In the genomic region with DNA sequence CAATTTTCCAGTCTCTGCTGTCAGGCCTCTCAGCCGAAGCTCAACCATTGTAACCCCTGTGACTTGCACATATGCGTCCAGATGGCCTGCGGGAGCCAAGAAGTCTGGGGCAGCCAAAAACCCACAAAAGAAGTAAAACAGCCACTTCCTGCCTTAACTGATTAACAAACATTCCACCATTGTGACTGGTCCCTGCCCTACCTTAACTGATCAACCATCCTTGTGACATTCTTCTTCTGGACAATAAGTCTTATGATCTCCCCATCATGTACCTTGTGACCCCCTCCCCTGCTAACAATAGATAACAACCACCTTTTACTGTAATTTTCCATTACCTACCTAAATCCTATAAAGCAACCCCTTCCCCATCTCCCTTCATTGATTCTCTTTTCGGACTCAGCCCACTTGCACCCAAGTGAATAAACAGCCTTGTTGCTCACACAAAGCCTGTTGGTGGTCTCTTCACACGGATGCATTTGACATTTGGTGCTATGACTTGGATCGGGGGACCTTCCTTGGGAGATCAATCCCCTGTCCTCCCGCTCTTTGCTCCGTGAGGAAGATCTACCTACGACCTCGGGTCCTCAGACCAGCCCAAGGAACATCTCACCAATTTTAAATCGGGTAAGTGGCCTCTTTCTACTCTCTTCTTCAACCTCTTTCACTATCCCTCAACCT, we compare ENCODE assay signal across 1 cellular context.
TF ChIP-seq lines count a peak whose summit lies in the region.

No MANE protein-coding gene starts in this region.

TF ChIP-seq in K562, 482 proteins besides CTCF, POLR2A, EP300 and RAD21 (continues in another document):
- TF ChIP-seq ZNF707 (CRISPR knock-in tag; conservative IDR thresholded peaks at IDR 0.05) (no peak), TCF3 (CRISPR knock-in tag; IDR thresholded peaks at IDR 0.05) (peak; percentile 50), MCM3 (IDR thresholded peaks at IDR 0.05) (no peak), DMBX1 (CRISPR knock-in tag; IDR thresholded peaks at IDR 0.05; ENCODE audit: borderline replicate concordance) (0 out of 2 replicates have a peak, but pooled peaks have one; percentile 62), ZNF121 (CRISPR knock-in tag; conservative IDR thresholded peaks at IDR 0.05) (no peak), ZNF644 (tag; IDR thresholded peaks at IDR 0.05; ENCODE audit: low read depth) (no peak), ZNF79 (CRISPR knock-in tag; IDR thresholded peaks at IDR 0.05; ENCODE audit: low read depth) (no peak), KDM1A (IDR thresholded peaks at IDR 0.05) (peak; percentile 47 to 59), ZNF124 (CRISPR knock-in tag; IDR thresholded peaks at IDR 0.05) (no peak), LEF1 (IDR thresholded peaks at IDR 0.05) (peak; percentile 47), NCOR1 (IDR thresholded peaks at IDR 0.05) (peak; percentile 41), CTBP1 (IDR thresholded peaks at IDR 0.05; ENCODE audit: borderline replicate concordance) (peak; percentile 87), C11orf30 (IDR thresholded peaks at IDR 0.05; ENCODE audit: low read depth) (peak; percentile 62; the same call in 1 of the 2 replicates), RFX5 (IDR thresholded peaks at IDR 0.05; ENCODE audit: low read depth, low read length) (no peak), TRIM28 (IDR thresholded peaks at IDR 0.05) (no peak), ZZZ3 (IDR thresholded peaks at IDR 0.05) (no peak), POLR2G (IDR thresholded peaks at IDR 0.05; ENCODE audit: low read depth, low read length) (peak; percentile 49; the same call in 1 of the 2 replicates), ZNF140 (CRISPR knock-in tag; IDR thresholded peaks at IDR 0.05) (no peak), SUPT5H (IDR thresholded peaks at IDR 0.05) (peak; percentile 57), ZNF766 (CRISPR knock-in tag; conservative IDR thresholded peaks at IDR 0.05) (peak; percentile 55), NR4A1 (CRISPR knock-in tag; IDR thresholded peaks at IDR 0.05) (0 out of 2 replicates have a peak, but pooled peaks have one; percentile 30), NR4A1 (tag; IDR thresholded peaks at IDR 0.05) (peak; percentile 39; the same call in 1 of the 2 replicates), POLR2AphosphoS2 (IDR thresholded peaks at IDR 0.05; ENCODE audit: low read length) (no peak), JUND (IDR thresholded peaks at IDR 0.05; ENCODE audit: borderline replicate concordance, low read depth, low read length) (peak; percentile 70; the same call in 1 of the 2 replicates), JUND (tag; IDR thresholded peaks at IDR 0.05; ENCODE audit: borderline replicate concordance, low read depth, low read length) (peak; percentile 27; the same call in 1 of the 3 replicates), KAT7 (CRISPR knock-in tag; IDR thresholded peaks at IDR 0.05; ENCODE audit: borderline replicate concordance) (0 out of 2 replicates have a peak, but pooled peaks have one; percentile 50), CEBPG (CRISPR knock-in tag; IDR thresholded peaks at IDR 0.05) (no peak), CEBPG (tag; conservative IDR thresholded peaks at IDR 0.05 in 1 of 2, IDR thresholded peaks at IDR 0.05 in 1 of 2) (peak in 1 of 2 experiments; percentile 54; a peak in 1 of 4 replicates), RBM22 (IDR thresholded peaks at IDR 0.05; ENCODE audit: low read depth, low read length, poor library complexity, severe bottlenecking) (no peak), ZNF184 (CRISPR knock-in tag; IDR thresholded peaks at IDR 0.05) (no peak), PHF8 (IDR thresholded peaks at IDR 0.05; ENCODE audit: borderline replicate concordance, low read length) (0 out of 2 replicates have a peak, but pooled peaks have one; percentile 20), PYGO2 (tag; IDR thresholded peaks at IDR 0.05) (no peak; the same call in 1 of the 2 replicates), POU5F1 (IDR thresholded peaks at IDR 0.05; ENCODE audit: borderline replicate concordance, low read depth, low read length, partially characterized antibody) (no peak), TOE1 (IDR thresholded peaks at IDR 0.05; ENCODE audit: borderline replicate concordance) (peak; percentile 72; the same call in 1 of the 2 replicates), TOE1 (CRISPR knock-in tag; IDR thresholded peaks at IDR 0.05; ENCODE audit: borderline replicate concordance, low read depth) (no peak), ILF3 (IDR thresholded peaks at IDR 0.05; ENCODE audit: borderline replicate concordance) (no peak), ETS2 (tag; IDR thresholded peaks at IDR 0.05; ENCODE audit: borderline replicate concordance, poor library complexity, severe bottlenecking) (no peak), DPF2 (IDR thresholded peaks at IDR 0.05) (peak; percentile 84), CCAR2 (IDR thresholded peaks at IDR 0.05; ENCODE audit: low read depth, low read length) (no peak), ZNF561 (CRISPR knock-in tag; conservative IDR thresholded peaks at IDR 0.05) (no peak), ARID2 (IDR thresholded peaks at IDR 0.05) (0 out of 2 replicates have a peak, but pooled peaks have one; percentile 11), CHCHD3 (CRISPR knock-in tag; IDR thresholded peaks at IDR 0.05) (peak; percentile 54; the same call in 1 of the 2 replicates), MYC (IDR thresholded peaks at IDR 0.05; ENCODE audit: low read depth, low read length) (0 out of 2 replicates have a peak, but pooled peaks have one; percentile 31), MYC (CRISPR knock-in tag; IDR thresholded peaks at IDR 0.05; ENCODE audit: borderline replicate concordance, low read depth) (no peak), POLR3A (IDR thresholded peaks at IDR 0.05; ENCODE audit: borderline replicate concordance, extremely low read depth, insufficient read depth, insufficient read length) (no peak), MCM7 (IDR thresholded peaks at IDR 0.05) (no peak), MEIS2 (IDR thresholded peaks at IDR 0.05; ENCODE audit: partially characterized antibody) (peak; percentile 47), EGR1 (conservative IDR thresholded peaks at IDR 0.05) (no peak), MXI1 (IDR thresholded peaks at IDR 0.05; ENCODE audit: low read depth, low read length) (no peak), NCOA4 (IDR thresholded peaks at IDR 0.05; ENCODE audit: partially characterized antibody) (no peak), ZNF41 (CRISPR knock-in tag; conservative IDR thresholded peaks at IDR 0.05) (no peak), NFE2 (IDR thresholded peaks at IDR 0.05; ENCODE audit: low read depth) (peak; percentile 69), TARDBP (IDR thresholded peaks at IDR 0.05) (no peak), SMARCA4 (IDR thresholded peaks at IDR 0.05) (peak; percentile 70), ZNF764 (CRISPR knock-in tag; IDR thresholded peaks at IDR 0.05; ENCODE audit: low read depth) (no peak), RBBP5 (IDR thresholded peaks at IDR 0.05; ENCODE audit: borderline replicate concordance, insufficient read depth, low read length, poor library complexity, severe bottlenecking) (no peak), GABPB1 (CRISPR knock-in tag; IDR thresholded peaks at IDR 0.05) (peak; percentile 55), SREBF1 (IDR thresholded peaks at IDR 0.05; ENCODE audit: borderline replicate concordance, low read depth, low read length) (no peak), SMARCE1 (IDR thresholded peaks at IDR 0.05) (peak; percentile 70; the same call in 1 of the 2 replicates), ETV5 (CRISPR knock-in tag; IDR thresholded peaks at IDR 0.05; ENCODE audit: low read depth) (peak; percentile 82; the same call in 1 of the 2 replicates), ZNF175 (CRISPR knock-in tag; IDR thresholded peaks at IDR 0.05; ENCODE audit: low read depth) (no peak), SPI1 (IDR thresholded peaks at IDR 0.05; ENCODE audit: borderline replicate concordance, low read depth, low read length) (peak; percentile 60; the same call in 1 of the 2 replicates), NCOA1 (IDR thresholded peaks at IDR 0.05; ENCODE audit: low read depth) (0 out of 2 replicates have a peak, but pooled peaks have one; percentile 17), EHMT2 (IDR thresholded peaks at IDR 0.05) (0 out of 2 replicates have a peak, but pooled peaks have one; percentile 16), EWSR1 (IDR thresholded peaks at IDR 0.05; ENCODE audit: borderline replicate concordance, low read depth, partially characterized antibody) (no peak), FOXK1 (CRISPR knock-in tag; IDR thresholded peaks at IDR 0.05; ENCODE audit: borderline replicate concordance) (no peak), ARNT (IDR thresholded peaks at IDR 0.05) (0 out of 4 replicates have a peak, but pooled peaks of 1 of the 2 experiments have one; percentile 10)
- TF ChIP-seq, protein P1, sequence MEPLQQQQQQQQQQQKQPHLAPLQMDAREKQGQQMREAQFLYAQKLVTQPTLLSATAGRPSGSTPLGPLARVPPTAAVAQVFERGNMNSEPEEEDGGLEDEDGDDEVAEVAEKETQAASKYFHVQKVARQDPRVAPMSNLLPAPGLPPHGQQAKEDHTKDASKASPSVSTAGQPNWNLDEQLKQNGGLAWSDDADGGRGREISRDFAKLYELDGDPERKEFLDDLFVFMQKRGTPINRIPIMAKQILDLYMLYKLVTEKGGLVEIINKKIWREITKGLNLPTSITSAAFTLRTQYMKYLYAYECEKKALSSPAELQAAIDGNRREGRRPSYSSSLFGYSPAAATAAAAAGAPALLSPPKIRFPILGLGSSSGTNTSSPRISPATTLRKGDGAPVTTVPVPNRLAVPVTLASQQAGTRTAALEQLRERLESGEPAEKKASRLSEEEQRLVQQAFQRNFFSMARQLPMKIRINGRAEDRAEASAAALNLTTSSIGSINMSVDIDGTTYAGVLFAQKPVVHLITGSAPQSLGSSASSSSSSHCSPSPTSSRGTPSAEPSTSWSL (CRISPR knock-in tag; IDR thresholded peaks at IDR 0.05; ENCODE audit: borderline replicate concordance), result no peak
- TF ChIP-seq, protein P2, sequence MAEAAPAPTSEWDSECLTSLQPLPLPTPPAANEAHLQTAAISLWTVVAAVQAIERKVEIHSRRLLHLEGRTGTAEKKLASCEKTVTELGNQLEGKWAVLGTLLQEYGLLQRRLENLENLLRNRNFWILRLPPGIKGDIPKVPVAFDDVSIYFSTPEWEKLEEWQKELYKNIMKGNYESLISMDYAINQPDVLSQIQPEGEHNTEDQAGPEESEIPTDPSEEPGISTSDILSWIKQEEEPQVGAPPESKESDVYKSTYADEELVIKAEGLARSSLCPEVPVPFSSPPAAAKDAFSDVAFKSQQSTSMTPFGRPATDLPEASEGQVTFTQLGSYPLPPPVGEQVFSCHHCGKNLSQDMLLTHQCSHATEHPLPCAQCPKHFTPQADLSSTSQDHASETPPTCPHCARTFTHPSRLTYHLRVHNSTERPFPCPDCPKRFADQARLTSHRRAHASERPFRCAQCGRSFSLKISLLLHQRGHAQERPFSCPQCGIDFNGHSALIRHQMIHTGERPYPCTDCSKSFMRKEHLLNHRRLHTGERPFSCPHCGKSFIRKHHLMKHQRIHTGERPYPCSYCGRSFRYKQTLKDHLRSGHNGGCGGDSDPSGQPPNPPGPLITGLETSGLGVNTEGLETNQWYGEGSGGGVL (CRISPR knock-in tag; IDR thresholded peaks at IDR 0.05), result no peak
- TF ChIP-seq, protein P3, sequence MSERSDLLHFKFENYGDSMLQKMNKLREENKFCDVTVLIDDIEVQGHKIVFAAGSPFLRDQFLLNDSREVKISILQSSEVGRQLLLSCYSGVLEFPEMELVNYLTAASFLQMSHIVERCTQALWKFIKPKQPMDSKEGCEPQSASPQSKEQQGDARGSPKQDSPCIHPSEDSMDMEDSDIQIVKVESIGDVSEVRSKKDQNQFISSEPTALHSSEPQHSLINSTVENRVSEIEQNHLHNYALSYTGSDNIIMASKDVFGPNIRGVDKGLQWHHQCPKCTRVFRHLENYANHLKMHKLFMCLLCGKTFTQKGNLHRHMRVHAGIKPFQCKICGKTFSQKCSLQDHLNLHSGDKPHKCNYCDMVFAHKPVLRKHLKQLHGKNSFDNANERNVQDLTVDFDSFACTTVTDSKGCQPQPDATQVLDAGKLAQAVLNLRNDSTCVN (CRISPR knock-in tag; IDR thresholded peaks at IDR 0.05), result no peak
- TF ChIP-seq, protein P4, sequence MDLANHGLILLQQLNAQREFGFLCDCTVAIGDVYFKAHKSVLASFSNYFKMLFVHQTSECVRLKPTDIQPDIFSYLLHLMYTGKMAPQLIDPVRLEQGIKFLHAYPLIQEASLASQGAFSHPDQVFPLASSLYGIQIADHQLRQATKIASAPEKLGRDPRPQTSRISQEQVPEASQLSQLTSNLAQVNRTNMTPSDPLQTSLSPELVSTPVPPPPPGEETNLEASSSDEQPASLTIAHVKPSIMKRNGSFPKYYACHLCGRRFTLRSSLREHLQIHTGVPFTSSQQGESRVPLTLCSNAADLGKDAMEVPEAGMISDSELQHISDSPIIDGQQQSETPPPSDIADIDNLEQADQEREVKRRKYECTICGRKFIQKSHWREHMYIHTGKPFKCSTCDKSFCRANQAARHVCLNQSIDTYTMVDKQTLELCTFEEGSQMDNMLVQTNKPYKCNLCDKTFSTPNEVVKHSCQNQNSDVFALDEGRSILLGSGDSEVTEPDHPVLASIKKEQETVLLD (IDR thresholded peaks at IDR 0.05), result no peak
- TF ChIP-seq, protein P5, sequence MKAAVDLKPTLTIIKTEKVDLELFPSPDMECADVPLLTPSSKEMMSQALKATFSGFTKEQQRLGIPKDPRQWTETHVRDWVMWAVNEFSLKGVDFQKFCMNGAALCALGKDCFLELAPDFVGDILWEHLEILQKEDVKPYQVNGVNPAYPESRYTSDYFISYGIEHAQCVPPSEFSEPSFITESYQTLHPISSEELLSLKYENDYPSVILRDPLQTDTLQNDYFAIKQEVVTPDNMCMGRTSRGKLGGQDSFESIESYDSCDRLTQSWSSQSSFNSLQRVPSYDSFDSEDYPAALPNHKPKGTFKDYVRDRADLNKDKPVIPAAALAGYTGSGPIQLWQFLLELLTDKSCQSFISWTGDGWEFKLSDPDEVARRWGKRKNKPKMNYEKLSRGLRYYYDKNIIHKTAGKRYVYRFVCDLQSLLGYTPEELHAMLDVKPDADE (conservative IDR thresholded peaks at IDR 0.05; ENCODE audit: control insufficient read depth, low read depth, low read length), result no peak
- TF ChIP-seq, protein P6, sequence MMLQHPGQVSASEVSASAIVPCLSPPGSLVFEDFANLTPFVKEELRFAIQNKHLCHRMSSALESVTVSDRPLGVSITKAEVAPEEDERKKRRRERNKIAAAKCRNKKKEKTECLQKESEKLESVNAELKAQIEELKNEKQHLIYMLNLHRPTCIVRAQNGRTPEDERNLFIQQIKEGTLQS (IDR thresholded peaks at IDR 0.05), result 0 out of 2 replicates have a peak, but pooled peaks have one; percentile 15
- TF ChIP-seq, protein P6 (CRISPR knock-in tag; conservative IDR thresholded peaks at IDR 0.05), result no peak
- TF ChIP-seq, protein P7, sequence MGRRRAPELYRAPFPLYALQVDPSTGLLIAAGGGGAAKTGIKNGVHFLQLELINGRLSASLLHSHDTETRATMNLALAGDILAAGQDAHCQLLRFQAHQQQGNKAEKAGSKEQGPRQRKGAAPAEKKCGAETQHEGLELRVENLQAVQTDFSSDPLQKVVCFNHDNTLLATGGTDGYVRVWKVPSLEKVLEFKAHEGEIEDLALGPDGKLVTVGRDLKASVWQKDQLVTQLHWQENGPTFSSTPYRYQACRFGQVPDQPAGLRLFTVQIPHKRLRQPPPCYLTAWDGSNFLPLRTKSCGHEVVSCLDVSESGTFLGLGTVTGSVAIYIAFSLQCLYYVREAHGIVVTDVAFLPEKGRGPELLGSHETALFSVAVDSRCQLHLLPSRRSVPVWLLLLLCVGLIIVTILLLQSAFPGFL (CRISPR knock-in tag; IDR thresholded peaks at IDR 0.05), result no peak
